In the genomic region with DNA sequence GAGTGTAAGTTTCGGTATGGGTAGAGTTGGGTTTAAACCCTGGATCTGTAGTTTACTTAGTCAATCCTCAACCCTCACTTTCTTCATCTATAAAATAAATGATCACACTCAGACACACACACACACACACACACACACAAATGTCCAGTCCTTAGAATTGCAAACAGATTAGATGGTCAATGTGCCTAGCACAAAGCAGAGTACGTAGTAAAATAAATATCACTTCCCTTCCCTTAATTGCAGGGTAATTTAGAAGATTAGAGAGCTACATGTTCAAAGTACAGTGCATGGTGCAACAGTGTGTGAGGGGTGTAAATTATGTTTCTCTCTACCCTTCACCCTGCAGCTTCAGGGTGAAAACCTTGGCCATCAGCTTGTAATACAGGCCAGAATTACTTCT, we compare ENCODE assay signal across 22 cellular contexts.
"Had no signal": no experiment of that assay in that cellular context is flagged by ENCODE, and none has a peak within 500 bp of the region (broad histone marks: within the 10 kb centered on the region; RNA-seq: fewer than 3 reads in every experiment).

No MANE protein-coding gene starts in this region.

- H3K27ac Mint-ChIP-seq: memory B cell; mesothelial cell of epicardium; natural killer cell treated with Interleukin-12 subunit alpha and Interleukin-12 subunit beta and Interleukin-15 and Interleukin-18, amount 100 ng/mL, for 72 hours; neural progenitor cell; stimulated activated effector memory CD8-positive, alpha-beta T cell treated with anti-CD3 and anti-CD28 coated beads, Interleukin-12 subunit alpha, Interleukin-12 subunit beta, amount 100 ng/mL, for 72 hours had no signal

- H3K4me1 ChIP-seq: gastrocnemius medialis, heart right ventricle, left ventricle myocardium inferior, lower lobe of right lung, right atrium auricular region, suprapubic skin, thyroid gland, upper lobe of left lung, uterus had no signal

- DNase-seq: effector CD4-positive, alpha-beta T cell; gastrocnemius medialis; heart right ventricle; left ventricle myocardium inferior; lower lobe of right lung; nucleus accumbens; ovary; stimulated activated CD4-positive, alpha-beta T cell treated with anti-CD3 and anti-CD28 coated beads, Interleukin-4, amount 100 ng/mL, for 1 hour; stimulated activated CD8-positive, alpha-beta memory T cell treated with anti-CD3 and anti-CD28 coated beads, Interleukin-4, amount 100 ng/mL, for 48 hours; stimulated activated naive CD8-positive, alpha-beta T cell treated with anti-CD3 and anti-CD28 coated beads, Interleukin-15, Interleukin-2, amounts not matched to agents 100 U/mL and 50 U/mL, for 24 hours; thyroid gland; upper lobe of left lung; uterus had no signal

- H3K9me3 Mint-ChIP-seq: memory B cell; mesothelial cell of epicardium; natural killer cell treated with Interleukin-12 subunit alpha and Interleukin-12 subunit beta and Interleukin-15 and Interleukin-18, amount 100 ng/mL, for 72 hours; neural progenitor cell; stimulated activated effector memory CD8-positive, alpha-beta T cell treated with anti-CD3 and anti-CD28 coated beads, Interleukin-12 subunit alpha, Interleukin-12 subunit beta, amount 100 ng/mL, for 72 hours had no signal

- H3K36me3 Mint-ChIP-seq: memory B cell; mesothelial cell of epicardium; natural killer cell treated with Interleukin-12 subunit alpha and Interleukin-12 subunit beta and Interleukin-15 and Interleukin-18, amount 100 ng/mL, for 72 hours; neural progenitor cell; stimulated activated effector memory CD8-positive, alpha-beta T cell treated with anti-CD3 and anti-CD28 coated beads, Interleukin-12 subunit alpha, Interleukin-12 subunit beta, amount 100 ng/mL, for 72 hours had no signal

- H3K27ac ChIP-seq: coronary artery, gastrocnemius medialis, heart right ventricle, left ventricle myocardium inferior, lower lobe of right lung, neural progenitor cell, ovary, right atrium auricular region, suprapubic skin, thyroid gland, upper lobe of left lung, uterus had no signal

- FAIRE-seq: keratinocyte had no signal

- H3K27me3 ChIP-seq: gastrocnemius medialis, ovary, right atrium auricular region, suprapubic skin, thyroid gland, upper lobe of left lung, uterus had no signal

- H3K9me3 ChIP-seq: gastrocnemius medialis, left ventricle myocardium inferior, lower lobe of right lung, ovary, right atrium auricular region, suprapubic skin, thyroid gland, upper lobe of left lung, uterus had no signal

- H3K4me3 Mint-ChIP-seq: memory B cell; mesothelial cell of epicardium; natural killer cell treated with Interleukin-12 subunit alpha and Interleukin-12 subunit beta and Interleukin-15 and Interleukin-18, amount 100 ng/mL, for 72 hours; neural progenitor cell; stimulated activated effector memory CD8-positive, alpha-beta T cell treated with anti-CD3 and anti-CD28 coated beads, Interleukin-12 subunit alpha, Interleukin-12 subunit beta, amount 100 ng/mL, for 72 hours had no signal

- H3K4me1 Mint-ChIP-seq: memory B cell; mesothelial cell of epicardium; stimulated activated effector memory CD8-positive, alpha-beta T cell treated with anti-CD3 and anti-CD28 coated beads, Interleukin-12 subunit alpha, Interleukin-12 subunit beta, amount 100 ng/mL, for 72 hours had no signal

- H3K36me3 ChIP-seq: gastrocnemius medialis, heart right ventricle, left ventricle myocardium inferior, lower lobe of right lung, neural progenitor cell, ovary, right atrium auricular region, suprapubic skin, thyroid gland, upper lobe of left lung, uterus had no signal

- H3K27me3 Mint-ChIP-seq: memory B cell had no signal

- H3K4me3 ChIP-seq: coronary artery, gastrocnemius medialis, heart right ventricle, left ventricle myocardium inferior, lower lobe of right lung, neural progenitor cell, ovary, right atrium auricular region, suprapubic skin, thyroid gland, upper lobe of left lung, uterus had no signal

- H3K9ac ChIP-seq: neural progenitor cell had no signal
